ENCODE assay signal across 2 cellular contexts in genomic region chr16:71565812-71566700, GRCh38.
TF ChIP-seq lines count a peak whose summit lies in the region.

No MANE protein-coding gene starts in this region.

TF ChIP-seq in GM12878, 131 proteins besides CTCF, POLR2A, EP300 and RAD21:
- TF ChIP-seq RUNX3 (IDR thresholded peaks at IDR 0.05; ENCODE audit: low read length) (peak; percentile 43; the same call in 1 of the 2 replicates), MTA2 (IDR thresholded peaks at IDR 0.05; ENCODE audit: low read depth) (peak; percentile 81), CREM (IDR thresholded peaks at IDR 0.05; ENCODE audit: low read depth) (peak; percentile 27; the same call in 1 of the 2 replicates), JUNB (IDR thresholded peaks at IDR 0.05) (peak; percentile 63), NFIC (IDR thresholded peaks at IDR 0.05; ENCODE audit: low read depth, low read length) (peak; percentile 67; the same call in 1 of the 2 replicates), RELA (IDR thresholded peaks at IDR 0.05; ENCODE audit: borderline replicate concordance, partially characterized antibody) (no peak), PAX5 (IDR thresholded peaks at IDR 0.05; ENCODE audit: borderline replicate concordance, low read depth, low read length) (no peak), NR2F1 (conservative IDR thresholded peaks at IDR 0.05) (peak; percentile 50), DPF2 (IDR thresholded peaks at IDR 0.05) (peak; percentile 38; the same call in 1 of the 2 replicates), FOXM1 (IDR thresholded peaks at IDR 0.05; ENCODE audit: low read depth, low read length) (peak; percentile 41; the same call in 1 of the 2 replicates), IKZF2 (IDR thresholded peaks at IDR 0.05) (peak; percentile 7 to 36; a peak in 2 of 4 replicates), PKNOX1 (IDR thresholded peaks at IDR 0.05) (peak; percentile 77), ZNF384 (IDR thresholded peaks at IDR 0.05; ENCODE audit: borderline replicate concordance, low read depth, low read length) (peak; percentile 50), CHD4 (IDR thresholded peaks at IDR 0.05) (no peak), IKZF1 (conservative IDR thresholded peaks at IDR 0.05) (peak; percentile 55), RCOR1 (conservative IDR thresholded peaks at IDR 0.05; ENCODE audit: low read depth, low read length) (no peak)

TF ChIP-seq in HEK293T, 16 proteins besides CTCF, POLR2A, EP300 and RAD21:
- TF ChIP-seq FOXA1 (IDR thresholded peaks at IDR 0.05) = no peak
- no peak for TF ChIP-seq ZNF384 (IDR thresholded peaks at IDR 0.05)
- no peak for TF ChIP-seq ARNT (IDR thresholded peaks at IDR 0.05)
- TF ChIP-seq PKNOX1 (IDR thresholded peaks at IDR 0.05) = no peak
- TF ChIP-seq SP1 (IDR thresholded peaks at IDR 0.05) = no peak
- TF ChIP-seq FOXK2 (IDR thresholded peaks at IDR 0.05) = no peak
- no peak for TF ChIP-seq CTBP1 (IDR thresholded peaks at IDR 0.05; ENCODE audit: borderline replicate concordance)
- TF ChIP-seq LEF1 (IDR thresholded peaks at IDR 0.05; ENCODE audit: borderline replicate concordance) = no peak
- TF ChIP-seq NFRKB (IDR thresholded peaks at IDR 0.05) = no peak
- TF ChIP-seq TARDBP (IDR thresholded peaks at IDR 0.05) = no peak
- TF ChIP-seq FOXM1 (IDR thresholded peaks at IDR 0.05; ENCODE audit: borderline replicate concordance) = no peak
- no peak for TF ChIP-seq SUZ12 (IDR thresholded peaks at IDR 0.05)
- TF ChIP-seq L3MBTL2 (conservative IDR thresholded peaks at IDR 0.05) = no peak
- TF ChIP-seq ELF4 (IDR thresholded peaks at IDR 0.05) = no peak
- no peak for TF ChIP-seq BHLHE40 (IDR thresholded peaks at IDR 0.05; ENCODE audit: borderline replicate concordance)
- TF ChIP-seq HDGF (IDR thresholded peaks at IDR 0.05; ENCODE audit: borderline replicate concordance) = no peak
